Comparison of ENCODE assay signal across 1 cellular context in genomic region chr19:51926426-51926783, GRCh38.
TF ChIP-seq lines count a peak whose summit lies in the region.

No MANE protein-coding gene starts in this region.

TF ChIP-seq in K562, 482 proteins besides CTCF, POLR2A, EP300 and RAD21 (continued from another document):
- no peak for TF ChIP-seq RREB1 (CRISPR knock-in tag; IDR thresholded peaks at IDR 0.05)
- TF ChIP-seq ZNF77 (CRISPR knock-in tag; IDR thresholded peaks at IDR 0.05): no peak
- TF ChIP-seq CLOCK (CRISPR knock-in tag; IDR thresholded peaks at IDR 0.05; ENCODE audit: borderline replicate concordance): no peak
- no peak for TF ChIP-seq NBN (IDR thresholded peaks at IDR 0.05; ENCODE audit: low read depth)
- no peak for TF ChIP-seq ZZZ3 (IDR thresholded peaks at IDR 0.05)
- no peak for TF ChIP-seq TCF3 (CRISPR knock-in tag; IDR thresholded peaks at IDR 0.05)
- no peak for TF ChIP-seq PRPF4 (IDR thresholded peaks at IDR 0.05; ENCODE audit: insufficient read depth, low read depth, low read length, poor library complexity, severe bottlenecking)
- no peak for TF ChIP-seq POLR3G (IDR thresholded peaks at IDR 0.05; ENCODE audit: extremely low read depth, insufficient read length, insufficient replicate concordance)
- TF ChIP-seq CEBPG (CRISPR knock-in tag; IDR thresholded peaks at IDR 0.05): no peak
- TF ChIP-seq CEBPG (tag; conservative IDR thresholded peaks at IDR 0.05 in 1 of 2, IDR thresholded peaks at IDR 0.05 in 1 of 2): 0 out of 4 replicates have a peak, but pooled peaks of 1 of the 2 experiments have one; percentile 13
- no peak for TF ChIP-seq ZNF24 (IDR thresholded peaks at IDR 0.05)
TF ChIP-seq in K562: peak in this region for 6.
